In genomic region chr1:93909146-93910050, GRCh38 we compare ENCODE assay signal across 8 cellular contexts. TPM values are rescaled to one million over a fixed set of nuclear protein-coding genes. Genes with fewer than 3 reads are reported as not detected.
DNase-seq lines count a peak whose midpoint lies in the region; ATAC-seq and TF ChIP-seq lines count a peak whose summit lies in the region.

GCLM (minus strand) TSS chr1:93909430; CDS start chr1:93909163, 267 bp downstream.

- peaks cover 37 to 46% of the 10 kb centered on the region in 2 donors for H3K4me1 Mint-ChIP-seq in immature natural killer cell

- DNase-seq in ACHN (peak; percentile 93), NCI-H2196 (lab: John Stamatoyannopoulos, UW; ENCODE audit: unreplicated experiment) (peak; percentile 93), cardiac fibroblast (ENCODE audit: low read depth in 2 of 2) (peak; percentile 96 to 97), immature natural killer cell (peak; percentile 93 to 94 (median 93)), smooth muscle cell of the brain vasculature (ENCODE audit: low read depth, low spot score) (peak; percentile 81)

- peaks cover 0 to 14% (median 7%) of the 10 kb centered on the region in 3 donors for H3K27me3 Mint-ChIP-seq in immature natural killer cell (ENCODE audit: low read depth in 3 of 3)

- peaks cover 0 to 1% (median 0%) of the 10 kb centered on the region in 6 donors for H3K9me3 Mint-ChIP-seq in immature natural killer cell

- in situ Hi-C loops in ACHN (cut with HindIII; ENCODE audit: low pct_ligation_motif_present, low pct_unique_long_range_greater_than_20kb, low sequenced_read_pairs): no loop called here

- H3K27ac Mint-ChIP-seq in immature natural killer cell: peak within 1 kb of the TSS; percentile 89 to 99 (median 96)

- H3K4me3 ChIP-seq in WI38 (ENCODE audit: low read depth, low read length) (peak within 1 kb of the TSS; percentile 97), cardiac fibroblast (replicated peaks in 1 of 2; ENCODE audit: low read depth in 2 of 2, low read length in 2 of 2) (peak within 1 kb of the TSS; percentile 70 to 75)

- H3K36me3 Mint-ChIP-seq in immature natural killer cell: peaks cover 0 to 4% (median 3%) of the 10 kb centered on the region in 3 donors

- ATAC-seq in GM18858 (IDR thresholded peaks at IDR 0.05; ENCODE audit: unreplicated experiment): peak; percentile 89
- peak; percentile 92 for ATAC-seq in HG03095 (IDR thresholded peaks at IDR 0.05; ENCODE audit: unreplicated experiment)

- TF ChIP-seq CTCF in WI38 (IDR thresholded peaks at IDR 0.05; ENCODE audit: low read depth, low read length): peak; percentile 59
- TF ChIP-seq CTCF in cardiac fibroblast (IDR thresholded peaks at IDR 0.05; ENCODE audit: low read depth, low read length): peak; percentile 61

- H3K4me3 Mint-ChIP-seq in immature natural killer cell: peak within 1 kb of the TSS; percentile 91 to 99 (median 96)

RNA-seq across cellular contexts. Expression of gene GCLM, which starts in this region (rescaled TPM):
- polyA plus RNA-seq in immature natural killer cell: 10 to 100 TPM; 14.7 to 30.6 (median 20.9) TPM

Comparison
In these comparisons a context has a peak if more than half of its experiments do, and no peak if none do; other contexts are left out.
1. Peak in every context shown above with its lines: DNase-seq, ATAC-seq and H3K4me3 ChIP-seq.